ENCODE assay signal across 9 cellular contexts in the genomic region with DNA sequence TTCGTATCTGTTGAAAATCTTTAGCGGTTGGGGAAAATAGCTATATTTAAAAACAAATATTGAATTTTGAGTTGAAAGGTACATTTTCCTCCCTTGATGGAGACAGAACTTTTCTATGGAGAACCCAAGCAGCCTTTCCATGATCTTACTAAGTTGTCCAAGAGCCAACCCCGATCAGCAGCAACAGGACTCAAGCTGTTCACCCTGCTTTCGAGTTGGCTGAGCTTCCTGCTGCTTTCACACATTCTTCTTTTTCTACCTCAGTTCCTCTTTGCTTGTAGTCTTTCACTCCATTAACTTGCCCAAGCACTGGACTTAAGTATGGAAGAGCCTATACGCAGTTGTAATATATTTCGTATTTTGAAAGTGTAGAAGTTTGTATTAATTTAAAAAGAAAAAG.
"Had no signal": no experiment of that assay in that cellular context is flagged by ENCODE, and none has a peak within 500 bp of the region (broad histone marks: within the 10 kb centered on the region; RNA-seq: fewer than 3 reads in every experiment).

No MANE protein-coding gene starts in this region.

- H3K36me3 Mint-ChIP-seq: neural progenitor cell had no signal

- H3K27me3 Mint-ChIP-seq: activated CD4-positive, alpha-beta memory T cell treated with anti-CD3 and anti-CD28 coated beads, Interleukin-2, amount 10 ng/mL, durations not matched to agents 7 days and 5 days had no signal

- H3K4me1 Mint-ChIP-seq: neural progenitor cell had no signal

- H3K79me2 ChIP-seq: parathyroid adenoma had no signal

- H3K4me1 ChIP-seq: gastrocnemius medialis, neural progenitor cell, parathyroid adenoma, tibial artery, vagina had no signal

- H3K9me3 ChIP-seq: gastrocnemius medialis, tibial artery, vagina had no signal

- H3K4me3 ChIP-seq: cardiac muscle cell, coronary artery, gastrocnemius medialis, neural progenitor cell, skin epidermis, tibial artery, vagina had no signal

- H3K27ac ChIP-seq: cardiac muscle cell, coronary artery, gastrocnemius medialis, neural progenitor cell, parathyroid adenoma, skin epidermis, tibial artery, vagina had no signal

- H3K9ac ChIP-seq: neural progenitor cell, parathyroid adenoma had no signal

- H3K9me3 Mint-ChIP-seq: activated CD4-positive, alpha-beta memory T cell treated with anti-CD3 and anti-CD28 coated beads, Interleukin-2, amount 10 ng/mL, durations not matched to agents 7 days and 5 days; neural progenitor cell had no signal

- H3K27ac Mint-ChIP-seq: activated CD4-positive, alpha-beta memory T cell treated with anti-CD3 and anti-CD28 coated beads, Interleukin-2, amount 10 ng/mL, durations not matched to agents 7 days and 5 days; neural progenitor cell had no signal

- H3K27me3 ChIP-seq: cardiac muscle cell, gastrocnemius medialis, neural progenitor cell, tibial artery, vagina had no signal

- H3K4me3 Mint-ChIP-seq: activated CD4-positive, alpha-beta memory T cell treated with anti-CD3 and anti-CD28 coated beads, Interleukin-2, amount 10 ng/mL, durations not matched to agents 7 days and 5 days; neural progenitor cell had no signal

- H3K4me2 ChIP-seq: neural progenitor cell had no signal

- H2AFZ ChIP-seq: neural progenitor cell, parathyroid adenoma had no signal

- H3K36me3 ChIP-seq: neural progenitor cell had no signal
